In the genomic region with DNA sequence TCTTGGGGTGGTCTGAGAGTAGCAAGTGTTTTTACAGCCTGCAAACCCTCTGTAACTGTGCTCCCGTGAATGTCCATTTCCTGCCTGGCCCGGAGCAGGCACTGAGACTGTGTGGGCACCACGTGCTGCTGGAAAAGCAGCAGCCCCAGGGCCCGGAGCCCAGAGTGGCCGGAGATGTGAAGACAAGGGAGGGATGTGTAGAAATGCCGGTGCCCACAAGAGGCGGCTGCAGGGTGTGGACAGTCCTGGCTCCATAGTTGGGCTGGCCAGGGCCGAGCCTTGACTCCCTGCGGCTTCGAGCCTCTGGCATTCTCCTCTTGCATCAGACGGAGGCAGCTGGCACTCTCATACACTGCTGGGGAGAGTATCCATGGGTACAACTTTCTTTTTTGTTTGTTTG, we compare ENCODE assay signal across 19 cellular contexts. TPM values are rescaled to one million over a fixed set of nuclear protein-coding genes. Genes with fewer than 3 reads are reported as not detected.
DNase-seq lines count a peak whose midpoint lies in the region; ATAC-seq lines count a peak whose summit lies in the region.
"Had no signal": no experiment of that assay in that cellular context is flagged by ENCODE, and none has a peak within 500 bp of the region (broad histone marks: within the 10 kb centered on the region; RNA-seq: fewer than 3 reads in every experiment).

No MANE protein-coding gene starts in this region.

- no peaks in the 10 kb centered on the region for H3K27me3 ChIP-seq in MG63
- H3K27me3 ChIP-seq: esophagus squamous epithelium, Peyer's patch had no signal

- no peaks in the 10 kb centered on the region for H3K36me3 ChIP-seq in MG63
- H3K36me3 ChIP-seq: esophagus squamous epithelium, Peyer's patch had no signal

- DNase-seq in Ammon's horn (ENCODE audit: low spot score): peak; percentile 82
- DNase-seq in MG63: peak; percentile 89
- DNase-seq in dermis blood vessel endothelial cell: peak; percentile 27
- peak in 53 of 56 donors; percentile 14 to 85 (median 66) for DNase-seq in nucleus accumbens (lab: John Stamatoyannopoulos, UW)
- DNase-seq in NOMO-1 treated with DMSO at 0.1 percent for 48 hours (lab: John Stamatoyannopoulos, UW; ENCODE audit: unreplicated experiment): no peak
- no peak for DNase-seq in NCI-H2029 treated with DMSO at 0.1 percent for 48 hours (lab: John Stamatoyannopoulos, UW)
- DNase-seq: activated CD8-positive, alpha-beta memory T cell treated with anti-CD3 and anti-CD28 coated beads, Interleukin-2, amount 10 ng/mL, durations not matched to agents 7 days and 5 days; activated naive CD4-positive, alpha-beta T cell treated with anti-CD3 and anti-CD28 coated beads, Interleukin-2, amount 10 ng/mL, durations not matched to agents 7 days and 5 days; DMS 273 treated with DMSO at 0.1 percent for 48 hours; esophagus squamous epithelium; KG1; NCI-H1436; NCI-H526; Peyer's patch; small intestine had no signal

- no peak overlapping the region for H3K4me3 ChIP-seq in MG63
- H3K4me3 ChIP-seq: esophagus squamous epithelium, Peyer's patch had no signal

- ATAC-seq in HG02970 (IDR thresholded peaks at IDR 0.05; ENCODE audit: low FRiP score, unreplicated experiment): no peak
- ATAC-seq in GM18907 (IDR thresholded peaks at IDR 0.05; ENCODE audit: unreplicated experiment): no peak
- ATAC-seq: activated CD4-positive, CD25-positive, alpha-beta regulatory T cell treated with anti-CD3 and anti-CD28 coated beads, Interleukin-2, amount 50 U/mL, for 24 hours had no signal

- no peaks in the 10 kb centered on the region for H3K9me3 ChIP-seq in MG63
- H3K9me3 ChIP-seq: esophagus squamous epithelium, Peyer's patch had no signal

RNA-seq across cellular contexts. Expression of gene GFPT2, which starts 13.2 kb away (rescaled TPM):
- 2.7 and 3.7 TPM in 2 replicates for total RNA-seq in MG63 (2014; rRNA removed; shearing (Covaris generic); ENCODE audit: low replicate concordance)
- total RNA-seq in dermis blood vessel endothelial cell: 0.60 and 0.68 TPM in 2 replicates
- total RNA-seq: T-helper 1 cell treated with Interleukin-12 subunit alpha and Interleukin-12 subunit beta and Interleukin-4 antibody, amounts not matched to agents 30 ng/mL and 1 ng/mL, for 36 hours had no signal

Comparison
In these comparisons a context has a peak if more than half of its experiments do, and no peak if none do; other contexts are left out.
1. DNase-seq: peak in Ammon's horn (single experiment), MG63 (single experiment), dermis blood vessel endothelial cell (single experiment) and nucleus accumbens (53 of 56); none in NOMO-1 treated with DMSO at 0.1 percent for 48 hours (single experiment) and NCI-H2029 treated with DMSO at 0.1 percent for 48 hours (single experiment).